In genomic region chrX:11010476-11010875, GRCh38 we compare ENCODE assay signal across 29 cellular contexts.
"Had no signal": no experiment of that assay in that cellular context is flagged by ENCODE, and none has a peak within 500 bp of the region (broad histone marks: within the 10 kb centered on the region; RNA-seq: fewer than 3 reads in every experiment).

No MANE protein-coding gene starts in this region.

- H3K9me3 Mint-ChIP-seq: activated naive CD8-positive, alpha-beta T cell treated with anti-CD3 and anti-CD28 coated beads for 36 hours; stimulated activated naive B cell treated with anti-CD40 and anti-IgM and Interleukin-4, amounts not matched to agents 10 μg/mL and 1 μg/mL and 100 μg/mL, for 72 hours had no signal

- H3K27ac ChIP-seq: adrenal gland, esophagus muscularis mucosa, gastrocnemius medialis, hepatocyte, neutrophil, ovary, tibial nerve, VCaP had no signal

- H3K79me2 ChIP-seq: hepatocyte had no signal

- H3K27me3 ChIP-seq: adrenal gland, esophagus muscularis mucosa, gastrocnemius medialis, hepatocyte, neutrophil, ovary, tibial nerve had no signal

- H3K4me1 ChIP-seq: adrenal gland, esophagus muscularis mucosa, gastrocnemius medialis, tibial nerve had no signal

- ATAC-seq: activated CD4-positive, CD25-positive, alpha-beta regulatory T cell treated with anti-CD3 and anti-CD28 coated beads, Interleukin-2, amount 50 U/mL, for 24 hours; gastrocnemius medialis; left cardiac atrium; sciatic nerve; stimulated activated naive B cell treated with anti-CD40 and anti-IgM and Interleukin-4, amounts not matched to agents 10 μg/mL and 1 μg/mL and 100 μg/mL, for 72 hours had no signal

- H3K4me2 ChIP-seq: hepatocyte, smooth muscle cell had no signal

- H3K4me3 Mint-ChIP-seq: activated naive CD8-positive, alpha-beta T cell treated with anti-CD3 and anti-CD28 coated beads for 36 hours; brain; mesothelial cell of epicardium; naive B cell; nephron progenitor cell; stimulated activated naive B cell treated with anti-CD40 and anti-IgM and Interleukin-4, amounts not matched to agents 10 μg/mL and 1 μg/mL and 100 μg/mL, for 72 hours had no signal

- H3K36me3 ChIP-seq: adrenal gland, esophagus muscularis mucosa, gastrocnemius medialis, neutrophil, ovary, tibial nerve had no signal

- H2AFZ ChIP-seq: hepatocyte had no signal

- H3K27me3 Mint-ChIP-seq: activated naive CD8-positive, alpha-beta T cell treated with anti-CD3 and anti-CD28 coated beads for 36 hours; naive B cell; progenitor cell of endocrine pancreas had no signal

- DNase-seq: activated CD4-positive, alpha-beta T cell treated with anti-CD3 and anti-CD28 coated beads for 48 hours; activated CD4-positive, alpha-beta T cell treated with anti-CD3 and anti-CD28 coated beads, Interleukin-2, amount 50 U/mL, for 48 hours; activated CD8-positive, alpha-beta memory T cell treated with anti-CD3 and anti-CD28 coated beads for 24 hours; activated effector memory CD4-positive, alpha-beta T cell treated with Interleukin-2 at 50 U/mL for 16 hours; activated naive CD4-positive, alpha-beta T cell treated with Interleukin-2 at 50 U/mL for 16 hours; activated naive CD8-positive, alpha-beta T cell treated with anti-CD3 and anti-CD28 coated beads for 36 hours; adrenal gland; aorta; caudate nucleus; gastrocnemius medialis; left cardiac atrium; naive B cell; nephron progenitor cell; ovary; retina; stimulated activated CD4-positive, alpha-beta T cell treated with anti-CD3 and anti-CD28 coated beads, Interleukin-1b, Interleukin-23, amount 100 ng/mL, for 48 hours; stimulated activated naive B cell treated with anti-CD40 and anti-IgM and Interleukin-4, amounts not matched to agents 10 μg/mL and 1 μg/mL and 100 μg/mL, for 72 hours; T-helper 1 cell had no signal

- H3K4me1 Mint-ChIP-seq: activated naive CD8-positive, alpha-beta T cell treated with anti-CD3 and anti-CD28 coated beads for 36 hours; brain; mesothelial cell of epicardium; naive B cell; nephron progenitor cell had no signal

- H3K36me3 Mint-ChIP-seq: activated naive CD8-positive, alpha-beta T cell treated with anti-CD3 and anti-CD28 coated beads for 36 hours; brain; mesothelial cell of epicardium; naive B cell had no signal

- H3K9me3 ChIP-seq: adrenal gland, esophagus muscularis mucosa, gastrocnemius medialis, neutrophil, ovary, tibial nerve had no signal

- H3K27ac Mint-ChIP-seq: activated naive CD8-positive, alpha-beta T cell treated with anti-CD3 and anti-CD28 coated beads for 36 hours; brain; mesothelial cell of epicardium; nephron progenitor cell; progenitor cell of endocrine pancreas; stimulated activated naive B cell treated with anti-CD40 and anti-IgM and Interleukin-4, amounts not matched to agents 10 μg/mL and 1 μg/mL and 100 μg/mL, for 72 hours had no signal

- H3K4me3 ChIP-seq: adrenal gland, esophagus muscularis mucosa, gastrocnemius medialis, hepatocyte, ovary, smooth muscle cell, tibial nerve had no signal
